10 cellular contexts compared by ENCODE assay signal in the genomic region with DNA sequence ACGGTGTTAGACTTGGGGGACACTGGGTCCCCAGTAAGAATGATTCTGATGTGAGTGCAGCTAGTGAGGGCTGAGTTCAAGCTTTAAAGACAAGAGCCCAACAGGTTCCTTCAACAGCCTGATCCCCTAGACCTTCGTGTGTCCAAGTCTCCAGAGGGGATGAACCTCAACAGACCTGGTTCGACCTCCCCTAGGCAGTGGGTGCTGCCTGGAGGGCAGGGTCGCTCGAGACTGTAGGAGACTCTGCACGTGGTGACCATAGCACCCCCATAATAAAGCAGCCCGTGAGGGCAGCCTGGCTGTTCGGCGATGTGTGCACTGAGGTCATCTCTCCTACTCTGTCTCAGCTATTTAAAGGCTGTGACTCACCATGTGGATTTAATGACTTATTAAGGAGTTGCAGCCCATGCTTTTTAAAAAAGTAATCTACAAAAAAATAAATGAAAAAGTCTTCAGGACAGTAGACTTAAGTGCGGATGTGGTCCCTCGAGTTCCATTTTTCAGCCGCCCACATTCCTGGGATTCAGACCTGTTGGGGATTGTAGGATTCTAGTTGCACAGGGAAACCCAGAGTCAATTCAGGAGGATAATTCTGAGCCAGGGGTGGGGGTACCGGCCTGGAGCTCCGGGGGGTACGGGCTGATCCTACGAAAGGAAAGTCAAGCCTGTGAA. TPM values are rescaled to one million over a fixed set of nuclear protein-coding genes. Genes with fewer than 3 reads are reported as not detected.
DNase-seq lines count a peak whose midpoint lies in the region; ATAC-seq and TF ChIP-seq lines count a peak whose summit lies in the region.
"Had no signal": no experiment of that assay in that cellular context is flagged by ENCODE, and none has a peak within 500 bp of the region (broad histone marks: within the 10 kb centered on the region; RNA-seq: fewer than 3 reads in every experiment).

No MANE protein-coding gene starts in this region.

- peaks cover 5% of the 10 kb centered on the region for H3K79me1 ChIP-seq in neuronal stem cell (ENCODE audit: low read depth, low read length)

- no peak overlapping the region for H3K9ac ChIP-seq in neuronal stem cell (ENCODE audit: low read depth, low read length, poor library complexity)

- H2BK5ac ChIP-seq in neuronal stem cell (ENCODE audit: low read length): no peak overlapping the region

- no peak overlapping the region for H3K27ac ChIP-seq in neuronal stem cell (replicated peaks; ENCODE audit: low read length)

- no peak overlapping the region for H3K4me3 ChIP-seq in neuronal stem cell (ENCODE audit: low read length in 2 of 2)

- H3K4me3 Mint-ChIP-seq in CD14-positive monocyte: no peak overlapping the region
- H3K4me3 Mint-ChIP-seq in dendritic cell treated with granulocyte-macrophage colony-stimulating factor and Interleukin-4, amounts not matched to agents 40 ng/mL and 50 ng/mL, for 4 days: no peak overlapping the region

- H3K36me3 Mint-ChIP-seq in CD14-positive monocyte: no peaks in the 10 kb centered on the region
- H3K36me3 Mint-ChIP-seq in dendritic cell treated with granulocyte-macrophage colony-stimulating factor and Interleukin-4, amounts not matched to agents 40 ng/mL and 50 ng/mL, for 4 days (ENCODE audit: low read depth): no peaks in the 10 kb centered on the region

- H3K27ac Mint-ChIP-seq in CD14-positive monocyte: peak overlapping the region in 6 of 7 donors; percentile 30 to 84 (median 62)
- H3K27ac Mint-ChIP-seq in dendritic cell treated with granulocyte-macrophage colony-stimulating factor and Interleukin-4, amounts not matched to agents 40 ng/mL and 50 ng/mL, for 4 days: peak overlapping the region; percentile 50

- peaks cover 0 to 4% (median 1%) of the 10 kb centered on the region in 7 donors for H3K9me3 Mint-ChIP-seq in CD14-positive monocyte
- no peaks in the 10 kb centered on the region for H3K9me3 Mint-ChIP-seq in dendritic cell treated with granulocyte-macrophage colony-stimulating factor and Interleukin-4, amounts not matched to agents 40 ng/mL and 50 ng/mL, for 4 days

- no peaks in the 10 kb centered on the region for H3K36me3 ChIP-seq in neuronal stem cell (replicated peaks in 1 of 2; ENCODE audit: control insufficient read depth in 2 of 2, insufficient read depth in 2 of 2, low read length in 2 of 2)
- H3K36me3 ChIP-seq: breast epithelium had no signal

- no peaks in the 10 kb centered on the region for H3K9me3 ChIP-seq in neuronal stem cell (replicated peaks in 1 of 2; ENCODE audit: control insufficient read depth in 2 of 2, insufficient read depth in 1 of 2, low read depth in 1 of 2, low read length in 2 of 2)
- H3K9me3 ChIP-seq: breast epithelium had no signal

- intact Hi-C loops in CD14-positive monocyte (cut with micrococcal nuclease): loop anchor here (2.0 kb wide), 2 partner anchors 15 to 23 kb away; a partner anchor contains a TSS
- intact Hi-C loops in dendritic cell treated with granulocyte-macrophage colony-stimulating factor and Interleukin-4, amounts not matched to agents 40 ng/mL and 50 ng/mL, for 4 days (cut with micrococcal nuclease): no loop called here

- no peak overlapping the region for H2BK15ac ChIP-seq in neuronal stem cell (ENCODE audit: low read length)

- peaks cover 1 to 5% (median 4%) of the 10 kb centered on the region in 3 donors for H3K27me3 Mint-ChIP-seq in CD14-positive monocyte (ENCODE audit: low read depth in 3 of 3)
- H3K27me3 Mint-ChIP-seq in dendritic cell treated with granulocyte-macrophage colony-stimulating factor and Interleukin-4, amounts not matched to agents 40 ng/mL and 50 ng/mL, for 4 days: peaks cover 13% of the 10 kb centered on the region

- H4K91ac ChIP-seq in neuronal stem cell (ENCODE audit: low read depth, low read length, poor library complexity): no peak overlapping the region

- no peak overlapping the region for H4K8ac ChIP-seq in neuronal stem cell (ENCODE audit: low read depth, low read length)

- ATAC-seq in HG03354 (IDR thresholded peaks at IDR 0.05; ENCODE audit: poor library complexity, severe bottlenecking, unreplicated experiment) (no peak), HG02870 (IDR thresholded peaks at IDR 0.05; ENCODE audit: unreplicated experiment) (no peak)

- H2BK12ac ChIP-seq in neuronal stem cell (ENCODE audit: low read length): no peak overlapping the region

- H3K18ac ChIP-seq in neuronal stem cell (ENCODE audit: low read length): peak overlapping the region; percentile 20

- H3K4me1 Mint-ChIP-seq in CD14-positive monocyte: peaks cover 30% of the 10 kb centered on the region
- peaks cover 31% of the 10 kb centered on the region for H3K4me1 Mint-ChIP-seq in dendritic cell treated with granulocyte-macrophage colony-stimulating factor and Interleukin-4, amounts not matched to agents 40 ng/mL and 50 ng/mL, for 4 days (ENCODE audit: low read depth)

- no CpG with 5 or more reads among the region's 16 CpGs for WGBS in neuronal stem cell (ENCODE audit: extremely low coverage in 2 of 2, insufficient read length in 2 of 2, insufficient replicate concordance in 1 of 2), 2 donors

- H2AFZ ChIP-seq in neuronal stem cell (ENCODE audit: low read length): no peak overlapping the region

- TF ChIP-seq CTCF in CD14-positive monocyte (IDR thresholded peaks at IDR 0.05): no peak

- H3K23ac ChIP-seq in neuronal stem cell (ENCODE audit: low read depth, low read length, poor library complexity): no peak overlapping the region

- no peak overlapping the region for H3K4ac ChIP-seq in neuronal stem cell (ENCODE audit: low read length)

- no peak overlapping the region for H3K14ac ChIP-seq in neuronal stem cell (ENCODE audit: low read length)

- H2BK120ac ChIP-seq in neuronal stem cell (ENCODE audit: low read depth, low read length): no peak overlapping the region

- DNase-seq in CD14-positive monocyte (ENCODE audit: low spot score) (no peak), M059J (ENCODE audit: low read depth) (peak; percentile 89), neuronal stem cell (ENCODE audit: low spot score) (no peak)
- DNase-seq in effector CD8-positive, alpha-beta T cell (lab: John Stamatoyannopoulos, UW): no peak
- DNase-seq in stimulated activated CD4-positive, alpha-beta T cell treated with anti-CD3 and anti-CD28 coated beads, Interleukin-4, amount 100 ng/mL, for 4 hours: no peak
- DNase-seq: NCI-H1694 had no signal

- no peak overlapping the region for H3K4me2 ChIP-seq in neuronal stem cell (ENCODE audit: insufficient read depth, low read length, poor library complexity, severe bottlenecking)

- H3K4me1 ChIP-seq in neuronal stem cell (ENCODE audit: control insufficient read depth in 2 of 2, insufficient read depth in 1 of 2, low read depth in 1 of 2, low read length in 2 of 2): peaks cover 0 to 7% of the 10 kb centered on the region in 2 donors

- H2AK5ac ChIP-seq in neuronal stem cell (ENCODE audit: low read depth, low read length): no peak overlapping the region

- H3K27me3 ChIP-seq in neuronal stem cell (ENCODE audit: control insufficient read depth in 3 of 3, insufficient read depth in 3 of 3, low read depth in 1 of 3, low read length in 3 of 3): no peaks in the 10 kb centered on the region
- H3K27me3 ChIP-seq: breast epithelium had no signal

RNA-seq across cellular contexts. Expression of a gene that starts 23.4 kb away (rescaled TPM):
- polyA plus RNA-seq in CD14-positive monocyte: 10 to 100 TPM; 13.1 to 29.8 TPM
- total RNA-seq in M059J (2014; rRNA removed; shearing (Covaris generic)): 37.6 and 42.7 TPM in 2 replicates
- polyA plus RNA-seq in neuronal stem cell (2013, experiment 1 of 2): 12.8 TPM
- 14.7 TPM for polyA plus RNA-seq in neuronal stem cell (2013, experiment 2 of 2)
